ENCODE assay signal across 10 cellular contexts in the genomic region with DNA sequence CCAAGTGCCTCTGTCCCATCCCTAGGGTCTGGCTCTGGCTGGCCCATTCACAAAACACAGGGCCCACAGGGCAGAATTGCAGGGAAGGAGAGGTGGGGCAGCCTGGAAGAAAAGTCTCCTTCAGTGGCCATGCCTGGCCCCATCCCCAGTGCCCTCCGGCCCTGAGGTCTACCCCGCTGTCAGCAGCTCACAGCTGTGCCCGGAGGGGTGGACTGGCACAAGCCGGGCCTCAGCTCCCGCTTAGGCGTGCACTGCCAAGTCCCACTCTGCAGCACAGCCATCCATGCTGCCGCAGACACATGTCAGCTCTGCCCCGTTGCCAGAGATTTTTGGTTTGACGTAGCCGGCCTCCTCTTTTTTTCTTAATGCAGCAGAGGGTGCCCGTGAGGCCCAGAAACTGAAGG. TPM values are rescaled to one million over a fixed set of nuclear protein-coding genes. Genes with fewer than 3 reads are reported as not detected.
DNase-seq lines count a peak whose midpoint lies in the region; ATAC-seq and TF ChIP-seq lines count a peak whose summit lies in the region.
"Had no signal": no experiment of that assay in that cellular context is flagged by ENCODE, and none has a peak within 500 bp of the region (broad histone marks: within the 10 kb centered on the region; RNA-seq: fewer than 3 reads in every experiment).

No MANE protein-coding gene starts in this region.

- H3K27me3 ChIP-seq in BLaER1 = no peaks in the 10 kb centered on the region
- H3K27me3 ChIP-seq in endodermal cell (ENCODE audit: control insufficient read depth, insufficient read depth, low read length, poor library complexity, severe bottlenecking) = peaks cover 12% of the 10 kb centered on the region

- peaks cover 21% of the 10 kb centered on the region for H3K27me3 Mint-ChIP-seq in endodermal cell (ENCODE audit: insufficient read depth)

- no peaks in the 10 kb centered on the region for H4K20me1 ChIP-seq in BLaER1

- no peak for ATAC-seq in HG02981 (IDR thresholded peaks at IDR 0.05; ENCODE audit: unreplicated experiment)

- H3K27ac ChIP-seq in BLaER1 = peak overlapping the region; percentile 54
- H3K27ac ChIP-seq in endodermal cell (ENCODE audit: low read depth, low read length) = no peak overlapping the region
- H3K27ac ChIP-seq: VCaP had no signal

- peak overlapping the region; percentile 77 for H3K4me2 ChIP-seq in BLaER1

- no peaks in the 10 kb centered on the region for H3K36me3 ChIP-seq in BLaER1
- H3K36me3 ChIP-seq in endodermal cell (ENCODE audit: control insufficient read depth, insufficient read depth, low read length) = no peaks in the 10 kb centered on the region

- 12 to 13% methylated on average over 11 of the region's 11 CpGs for WGBS in endodermal cell (ENCODE audit: insufficient coverage in 1 of 2, insufficient read length in 1 of 2), 2 experiments

- no peaks in the 10 kb centered on the region for H3K9me3 ChIP-seq in BLaER1
- no peaks in the 10 kb centered on the region for H3K9me3 ChIP-seq in endodermal cell (ENCODE audit: control insufficient read depth, low read length)

- H3K9ac ChIP-seq in BLaER1 = peak overlapping the region; percentile 53
- H3K9ac ChIP-seq in endodermal cell (ENCODE audit: extremely low read depth, low read length, poor library complexity, severe bottlenecking) = no peak overlapping the region

- peaks cover 39% of the 10 kb centered on the region for H3K4me1 ChIP-seq in BLaER1
- peaks cover 6% of the 10 kb centered on the region for H3K4me1 ChIP-seq in endodermal cell (ENCODE audit: control insufficient read depth, insufficient read depth, low read length)

- TF ChIP-seq CTCF in endodermal cell (conservative IDR thresholded peaks at IDR 0.05) = peak; percentile 25

- no peaks in the 10 kb centered on the region for H3K9me3 Mint-ChIP-seq in endodermal cell

- peaks cover 18% of the 10 kb centered on the region for H3K4me1 Mint-ChIP-seq in endodermal cell

- no peak overlapping the region for H3K4me3 ChIP-seq in BLaER1
- H3K4me3 ChIP-seq in endodermal cell (ENCODE audit: low read length) = no peak overlapping the region

- no peak overlapping the region for H3K27ac Mint-ChIP-seq in endodermal cell

- no peaks in the 10 kb centered on the region for H3K36me3 Mint-ChIP-seq in endodermal cell (ENCODE audit: low read depth)

- DNase-seq in NCI-H2227 (lab: John Stamatoyannopoulos, UW; ENCODE audit: unreplicated experiment) (peak; percentile 66), endodermal cell (peak; percentile 92), mucosa of gallbladder (ENCODE audit: low spot score) (peak; percentile 34), NK-92 (lab: John Stamatoyannopoulos, UW; ENCODE audit: unreplicated experiment) (no peak), activated T-cell treated with anti-CD3 and anti-CD28 coated beads for 4 hours (no peak)
- DNase-seq in effector CD4-positive, alpha-beta T cell = no peak

- H3K4me3 Mint-ChIP-seq in endodermal cell = no peak overlapping the region

RNA-seq across cellular contexts. Expression of a gene that starts 3.9 kb away (rescaled TPM):
- total RNA-seq in endodermal cell (under 1 TPM; 0.11 to 0.20 TPM), mucosa of gallbladder (0.69 TPM)
- 0.32 TPM for polyA plus RNA-seq in endodermal cell (2013, experiment 1 of 2)
- 0.17 TPM for polyA plus RNA-seq in endodermal cell (2013, experiment 2 of 2)
- total RNA-seq: mononuclear cell had no signal

RNA-seq across cellular contexts. Expression of a gene that starts 27.7 kb away (rescaled TPM):
- total RNA-seq in endodermal cell (under 1 TPM; 0.15 to 0.20 TPM), mucosa of gallbladder (3.5 TPM)
- polyA plus RNA-seq in endodermal cell (2013, experiment 1 of 2) = 2.2 TPM
- 1.9 TPM for polyA plus RNA-seq in endodermal cell (2013, experiment 2 of 2)

RNA-seq across cellular contexts. Expression of a gene that starts 44.5 kb away (rescaled TPM):
- total RNA-seq in endodermal cell = under 1 TPM; 0.40 to 0.55 TPM
- not detected for polyA plus RNA-seq in endodermal cell (2013, experiment 1 of 2)
- polyA plus RNA-seq in endodermal cell (2013, experiment 2 of 2) = not detected
- total RNA-seq in mucosa of gallbladder = 12.9 TPM

Comparison
In these comparisons a context has a peak if more than half of its experiments do, and no peak if none do; other contexts are left out.
1. DNase-seq: peak in NCI-H2227 (single experiment), endodermal cell (single experiment) and mucosa of gallbladder (single experiment); none in NK-92 (single experiment), effector CD4-positive, alpha-beta T cell (single experiment) and activated T-cell treated with anti-CD3 and anti-CD28 coated beads for 4 hours (single experiment).